Comparison of ENCODE assay signal across 16 cellular contexts in genomic region chr2:42843131-42843530, GRCh38. TPM values are rescaled to one million over a fixed set of nuclear protein-coding genes. Genes with fewer than 3 reads are reported as not detected.
DNase-seq lines count a peak whose midpoint lies in the region; ATAC-seq and TF ChIP-seq lines count a peak whose summit lies in the region.
"Had no signal": no experiment of that assay in that cellular context is flagged by ENCODE, and none has a peak within 500 bp of the region (broad histone marks: within the 10 kb centered on the region; RNA-seq: fewer than 3 reads in every experiment).

No MANE protein-coding gene starts in this region.

- no peak for DNase-seq in SJCRH30
- DNase-seq in mesenchymal stem cell = no peak
- no peak for DNase-seq in prostate gland (ENCODE audit: low spot score)
- peak; percentile 35 for DNase-seq in upper lobe of right lung
- DNase-seq in activated CD8-positive, alpha-beta memory T cell treated with anti-CD3 and anti-CD28 coated beads, Interleukin-2, amount 50 U/mL, for 4 hours = no peak
- DNase-seq in activated effector memory CD4-positive, alpha-beta T cell treated with anti-CD3 and anti-CD28 coated beads, Interleukin-2, amount 50 U/mL, for 16 hours = no peak
- DNase-seq in NCI-H1930 (lab: John Stamatoyannopoulos, UW) = no peak
- no peak for DNase-seq in NCI-H146 (lab: John Stamatoyannopoulos, UW)
- DNase-seq: C1 segment of cervical spinal cord; CD8-positive, alpha-beta memory T cell; KBM-7; NCI-H187; NCI-H226; NCI-H524 treated with DMSO at 0.1 percent for 48 hours; PC-3; RPMI8226 had no signal

- 85% methylated on average over 4 of the region's 6 CpGs for WGBS in mesenchymal stem cell
- 75% methylated on average over 6 of the region's 6 CpGs for WGBS in prostate gland

- H2BK120ac ChIP-seq in mesenchymal stem cell (ENCODE audit: low read depth, low read length) = peak overlapping the region; percentile 29

- no peaks in the 10 kb centered on the region for H3K9me3 ChIP-seq in SJCRH30 (replicated peaks)
- no peaks in the 10 kb centered on the region for H3K9me3 ChIP-seq in mesenchymal stem cell (ENCODE audit: control insufficient read depth, low read length)
- H3K9me3 ChIP-seq in prostate gland = no peaks in the 10 kb centered on the region
- H3K9me3 ChIP-seq in upper lobe of right lung = no peaks in the 10 kb centered on the region

- peak overlapping the region; percentile 3 to 71 for H3K18ac ChIP-seq in mesenchymal stem cell (ENCODE audit: low read depth in 1 of 2, low read length in 2 of 2)

- peak overlapping the region; percentile 30; the same call in 1 of the 2 replicates for H3K27ac ChIP-seq in SJCRH30
- H3K27ac ChIP-seq in mesenchymal stem cell (ENCODE audit: low read length, poor library complexity, severe bottlenecking) = no peak overlapping the region
- peak overlapping the region; percentile 12 to 18 for H3K27ac ChIP-seq in prostate gland
- no peak overlapping the region for H3K27ac ChIP-seq in upper lobe of right lung

- peak overlapping the region; percentile 12 for H4K91ac ChIP-seq in mesenchymal stem cell (ENCODE audit: low read length)

- H3K4ac ChIP-seq in mesenchymal stem cell (ENCODE audit: low read depth in 1 of 2, low read length in 2 of 2) = peak overlapping the region in 1 of 2 experiments; percentile 19

- intact Hi-C loops in prostate gland (cut with DNase I) (no loop called here), upper lobe of right lung (cut with DNase I) (no loop called here)

- ATAC-seq in upper lobe of right lung = no peak
- ATAC-seq: PC-3 had no signal

- no peak for TF ChIP-seq POLR2A in prostate gland (IDR thresholded peaks at IDR 0.05)

- peaks cover 27% of the 10 kb centered on the region; the same call in 1 of the 2 replicates for H3K4me1 ChIP-seq in SJCRH30
- peaks cover 7% of the 10 kb centered on the region for H3K4me1 ChIP-seq in mesenchymal stem cell (ENCODE audit: control insufficient read depth, insufficient read depth, low read depth, low read length)
- H3K4me1 ChIP-seq in prostate gland (replicated peaks) = no peaks in the 10 kb centered on the region
- H3K4me1 ChIP-seq in upper lobe of right lung = peaks cover 14% of the 10 kb centered on the region

- H3K14ac ChIP-seq in mesenchymal stem cell (ENCODE audit: low read length in 2 of 2) = no peak overlapping the region

- no peaks in the 10 kb centered on the region for H3K79me1 ChIP-seq in mesenchymal stem cell (replicated peaks; ENCODE audit: low read length, poor library complexity, severe bottlenecking)

- H3K27me3 ChIP-seq in SJCRH30 (no peaks in the 10 kb centered on the region), mesenchymal stem cell (ENCODE audit: control insufficient read depth in 1 of 2, insufficient read depth in 1 of 2, low read length in 2 of 2) (no peaks in the 10 kb centered on the region), prostate gland (replicated peaks; ENCODE audit: insufficient read depth) (no peaks in the 10 kb centered on the region), upper lobe of right lung (no peaks in the 10 kb centered on the region)

- no peak overlapping the region for H3K23ac ChIP-seq in mesenchymal stem cell (ENCODE audit: low read length in 2 of 2)

- no peak overlapping the region for H3K4me2 ChIP-seq in mesenchymal stem cell (ENCODE audit: low read length, poor library complexity, severe bottlenecking)

- TF ChIP-seq CTCF in prostate gland (IDR thresholded peaks at IDR 0.05) = no peak
- no peak for TF ChIP-seq CTCF in upper lobe of right lung (IDR thresholded peaks at IDR 0.05)

- no peak overlapping the region for H2BK5ac ChIP-seq in mesenchymal stem cell (ENCODE audit: low read depth, low read length, poor library complexity, severe bottlenecking)

- no peak overlapping the region for H4K8ac ChIP-seq in mesenchymal stem cell (ENCODE audit: low read length)

- no peak overlapping the region for H2AK5ac ChIP-seq in mesenchymal stem cell (ENCODE audit: low read length, severe bottlenecking)

- no peak overlapping the region for H2AFZ ChIP-seq in mesenchymal stem cell (ENCODE audit: low read depth, low read length)

- no peak overlapping the region for H3K9ac ChIP-seq in mesenchymal stem cell (ENCODE audit: low read length)

- no peak overlapping the region for H2BK15ac ChIP-seq in mesenchymal stem cell (ENCODE audit: low read depth, poor library complexity, severe bottlenecking)

- peak overlapping the region; percentile 6 to 84 for H2BK12ac ChIP-seq in mesenchymal stem cell (ENCODE audit: low read length in 2 of 2)

- no peak overlapping the region for H3K4me3 ChIP-seq in SJCRH30
- H3K4me3 ChIP-seq in mesenchymal stem cell (ENCODE audit: insufficient read depth in 1 of 2, low read depth in 1 of 2, low read length in 2 of 2) = no peak overlapping the region
- H3K4me3 ChIP-seq in prostate gland = no peak overlapping the region
- H3K4me3 ChIP-seq in upper lobe of right lung = no peak overlapping the region

- H3K36me3 ChIP-seq in SJCRH30 (no peaks in the 10 kb centered on the region), mesenchymal stem cell (ENCODE audit: control insufficient read depth in 1 of 2, insufficient read depth in 2 of 2, low read depth in 1 of 2, low read length in 2 of 2) (no peaks in the 10 kb centered on the region), prostate gland (no peaks in the 10 kb centered on the region), upper lobe of right lung (no peaks in the 10 kb centered on the region)

RNA-seq across cellular contexts. Expression of gene HAAO, which starts 50.7 kb away (rescaled TPM):
- total RNA-seq in SJCRH30 (2014; rRNA removed; shearing (Covaris generic)) = 3.5 and 4.7 TPM in 2 replicates
- polyA plus RNA-seq in mesenchymal stem cell (2013, experiment 1 of 2) = 1.9 TPM
- 1.8 TPM for polyA plus RNA-seq in mesenchymal stem cell (2013, experiment 2 of 2)
- 10 to 100 TPM; 10.3 to 14.0 TPM for total RNA-seq in prostate gland
- 6.4 TPM for total RNA-seq in upper lobe of right lung
- total RNA-seq: PC-3 had no signal
- polyA plus RNA-seq: CD8-positive, alpha-beta memory T cell had no signal

Comparison
In these comparisons a context has a peak if more than half of its experiments do, and no peak if none do; other contexts are left out.
1. H3K27ac ChIP-seq: peak in SJCRH30 (single experiment) and prostate gland (2 of 2); none in mesenchymal stem cell (single experiment) and upper lobe of right lung (single experiment).